1 cellular context compared by ENCODE assay signal in genomic region chr6:37353761-37354525, GRCh38.
TF ChIP-seq lines count a peak whose summit lies in the region.

Gene RNF8, plus strand, starts transcription at chr6:37353983. Its CDS starts 182 bp downstream, at chr6:37354165.

TF ChIP-seq in H1, 55 proteins besides CTCF, POLR2A, EP300 and RAD21 (continued from another document):
- TF ChIP-seq JUN (IDR thresholded peaks at IDR 0.05; ENCODE audit: low read depth, low read length), result peak; percentile 28; the same call in 1 of the 2 replicates
- TF ChIP-seq KDM5A (IDR thresholded peaks at IDR 0.05; ENCODE audit: low read length), result peak; percentile 36; the same call in 1 of the 2 replicates
- no peak for TF ChIP-seq BCL11A (IDR thresholded peaks at IDR 0.05; ENCODE audit: low read depth in 2 of 2, low read length in 2 of 2)
- TF ChIP-seq CHD2 (IDR thresholded peaks at IDR 0.05; ENCODE audit: low read length), result no peak
- 0 out of 2 replicates have a peak, but pooled peaks have one; percentile 48 for TF ChIP-seq SP4 (IDR thresholded peaks at IDR 0.05; ENCODE audit: low read length)
- TF ChIP-seq RBBP5 (IDR thresholded peaks at IDR 0.05; ENCODE audit: borderline replicate concordance, low read depth, low read length), result peak; percentile 85
- no peak for TF ChIP-seq EGR1 (IDR thresholded peaks at IDR 0.05; ENCODE audit: borderline replicate concordance, low read depth, low read length)
- peak; percentile 82 for TF ChIP-seq TAF1 (IDR thresholded peaks at IDR 0.05; ENCODE audit: low read depth, low read length)
- no peak for TF ChIP-seq JUND (IDR thresholded peaks at IDR 0.05; ENCODE audit: low read length)
- peak; percentile 83 for TF ChIP-seq MAX (IDR thresholded peaks at IDR 0.05)
- no peak for TF ChIP-seq HDAC6 (IDR thresholded peaks at IDR 0.05; ENCODE audit: low read depth, low read length)
- TF ChIP-seq HDAC2 (IDR thresholded peaks at IDR 0.05; ENCODE audit: borderline replicate concordance in 1 of 2, low read depth in 2 of 2, low read length in 2 of 2), result peak in 1 of 2 experiments; percentile 73; a peak in 2 of 4 replicates
- peak; percentile 96 for TF ChIP-seq ASH2L (IDR thresholded peaks at IDR 0.05; ENCODE audit: low read length)
- no peak for TF ChIP-seq POLR2AphosphoS5 (IDR thresholded peaks at IDR 0.05; ENCODE audit: low read depth, low read length)
- peak; percentile 79 for TF ChIP-seq PHF8 (conservative IDR thresholded peaks at IDR 0.05; ENCODE audit: low read depth, low read length)
- TF ChIP-seq SRF (IDR thresholded peaks at IDR 0.05; ENCODE audit: low read depth, low read length), result peak; percentile 78
- peak; percentile 64 for TF ChIP-seq CTBP2 (IDR thresholded peaks at IDR 0.05; ENCODE audit: borderline replicate concordance, insufficient read depth, insufficient read length, low read length)
- no peak for TF ChIP-seq POU5F1 (IDR thresholded peaks at IDR 0.05; ENCODE audit: low read depth, low read length)
- 0 out of 2 replicates have a peak, but pooled peaks have one; percentile 5 for TF ChIP-seq SP1 (IDR thresholded peaks at IDR 0.05; ENCODE audit: low read depth, low read length)
- peak; percentile 40 for TF ChIP-seq TAF7 (optimal IDR thresholded peaks at IDR 0.05; ENCODE audit: borderline replicate concordance, low read depth, low read length)
- peak; percentile 96 for TF ChIP-seq KDM4A (IDR thresholded peaks at IDR 0.05; ENCODE audit: low read depth, low read length, severe bottlenecking)
